ENCODE assay signal across 23 cellular contexts in the genomic region with DNA sequence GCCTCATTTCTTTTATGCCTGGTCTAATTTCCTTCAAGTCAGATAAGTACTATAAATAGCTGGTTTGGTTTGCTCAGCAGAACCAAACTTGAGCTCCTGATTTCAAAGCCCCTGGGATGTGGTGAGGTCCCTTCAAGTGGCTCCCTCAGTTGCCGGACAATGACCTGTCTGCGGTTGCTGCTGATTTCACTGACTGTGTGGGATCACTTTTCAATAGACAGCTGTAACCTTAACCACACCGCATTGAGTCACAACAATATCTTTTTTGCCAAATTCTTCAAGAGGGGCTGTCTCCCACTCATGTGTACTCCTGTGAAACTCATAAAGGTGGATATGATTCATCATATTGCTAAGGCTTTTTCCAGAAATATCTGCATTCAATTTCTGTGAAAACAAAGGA. TPM values are rescaled to one million over a fixed set of nuclear protein-coding genes. Genes with fewer than 3 reads are reported as not detected.
"Had no signal": no experiment of that assay in that cellular context is flagged by ENCODE, and none has a peak within 500 bp of the region (broad histone marks: within the 10 kb centered on the region; RNA-seq: fewer than 3 reads in every experiment).

No MANE protein-coding gene starts in this region.

- H3K27me3 ChIP-seq: cardiac muscle cell, tibial artery had no signal

- H3K9me3 Mint-ChIP-seq: activated naive CD8-positive, alpha-beta T cell treated with anti-CD3 and anti-CD28 coated beads, Interleukin-2, amount 50 U/mL, for 24 hours; activated T-helper 1 cell treated with anti-CD3 and anti-CD28 coated beads, Interleukin-12 subunit alpha, Interleukin-12 subunit beta, Interleukin-2, Interleukin-4 antibody, amounts not matched to agents 30 ng/mL and 10 ng/mL and 1 ng/mL, durations not matched to agents 14 hours and 24 hours and 36 hours; mesothelial cell of epicardium; natural killer cell; stimulated activated naive CD8-positive, alpha-beta T cell treated with anti-CD3 and anti-CD28 coated beads, Interleukin-15, Interleukin-2, amounts not matched to agents 100 ng/mL and 50 ng/mL, for 24 hours had no signal

- DNase-seq: activated CD4-positive, alpha-beta T cell treated with anti-CD3 and anti-CD28 coated beads for 1 hour; activated CD4-positive, alpha-beta T cell treated with anti-CD3 and anti-CD28 coated beads, Interleukin-2, amount 50 U/mL, for 1 hour; activated CD8-positive, alpha-beta T cell treated with anti-CD3 and anti-CD28 coated beads, Interleukin-2, amount 10 ng/mL, durations not matched to agents 7 days and 5 days; activated gamma-delta T cell; activated naive CD4-positive, alpha-beta T cell treated with anti-CD3 and anti-CD28 coated beads, Interleukin-2, amount 50 U/mL, for 16 hours; activated naive CD8-positive, alpha-beta T cell treated with anti-CD3 and anti-CD28 coated beads, Interleukin-2, amount 50 U/mL, for 24 hours; aorta; effector CD4-positive, alpha-beta T cell; erythroblast; foreskin melanocyte; immature natural killer cell; left ventricle myocardium inferior; mammary epithelial cell; natural killer cell; stimulated activated CD4-positive, alpha-beta T cell treated with anti-CD3 and anti-CD28 coated beads, Interleukin-1b, Interleukin-23, amount 100 ng/mL, for 48 hours; T-helper 1 cell; tibial artery had no signal

- H3K36me3 Mint-ChIP-seq: immature natural killer cell, mesothelial cell of epicardium, natural killer cell had no signal

- H3K4me3 Mint-ChIP-seq: activated CD8-positive, alpha-beta T cell treated with anti-CD3 and anti-CD28 coated beads, Interleukin-2, amount 10 ng/mL, durations not matched to agents 7 days and 5 days; activated naive CD8-positive, alpha-beta T cell treated with anti-CD3 and anti-CD28 coated beads, Interleukin-2, amount 50 U/mL, for 24 hours; activated T-helper 1 cell treated with anti-CD3 and anti-CD28 coated beads, Interleukin-12 subunit alpha, Interleukin-12 subunit beta, Interleukin-2, Interleukin-4 antibody, amounts not matched to agents 30 ng/mL and 10 ng/mL and 1 ng/mL, durations not matched to agents 14 hours and 24 hours and 36 hours; immature natural killer cell; mesothelial cell of epicardium; natural killer cell; stimulated activated naive CD8-positive, alpha-beta T cell treated with anti-CD3 and anti-CD28 coated beads, Interleukin-15, Interleukin-2, amounts not matched to agents 100 ng/mL and 50 ng/mL, for 24 hours had no signal

- H3K4me1 Mint-ChIP-seq: activated naive CD8-positive, alpha-beta T cell treated with anti-CD3 and anti-CD28 coated beads, Interleukin-2, amount 50 U/mL, for 24 hours; immature natural killer cell; mesothelial cell of epicardium; natural killer cell had no signal

- H3K9me3 ChIP-seq: left ventricle myocardium inferior, prostate gland, tibial artery had no signal

- H3K36me3 ChIP-seq: cardiac muscle cell, left ventricle myocardium inferior, prostate gland, tibial artery had no signal

- H3K4me3 ChIP-seq: cardiac muscle cell, left ventricle myocardium inferior, prostate gland, skin epidermis, tibial artery had no signal

- H3K4me1 ChIP-seq: left ventricle myocardium inferior, prostate gland had no signal

- H3K27ac ChIP-seq: cardiac muscle cell, left ventricle myocardium inferior, prostate gland, skin epidermis, tibial artery had no signal

- H3K27ac Mint-ChIP-seq: activated CD8-positive, alpha-beta T cell treated with anti-CD3 and anti-CD28 coated beads, Interleukin-2, amount 10 ng/mL, durations not matched to agents 7 days and 5 days; activated naive CD8-positive, alpha-beta T cell treated with anti-CD3 and anti-CD28 coated beads, Interleukin-2, amount 50 U/mL, for 24 hours; activated T-helper 1 cell treated with anti-CD3 and anti-CD28 coated beads, Interleukin-12 subunit alpha, Interleukin-12 subunit beta, Interleukin-2, Interleukin-4 antibody, amounts not matched to agents 30 ng/mL and 10 ng/mL and 1 ng/mL, durations not matched to agents 14 hours and 24 hours and 36 hours; immature natural killer cell; mesothelial cell of epicardium; natural killer cell; stimulated activated naive CD8-positive, alpha-beta T cell treated with anti-CD3 and anti-CD28 coated beads, Interleukin-15, Interleukin-2, amounts not matched to agents 100 ng/mL and 50 ng/mL, for 24 hours had no signal

- ATAC-seq: activated CD8-positive, alpha-beta T cell treated with anti-CD3 and anti-CD28 coated beads, Interleukin-2, amount 10 ng/mL, durations not matched to agents 7 days and 5 days; activated naive CD8-positive, alpha-beta T cell treated with anti-CD3 and anti-CD28 coated beads, Interleukin-2, amount 50 U/mL, for 24 hours; natural killer cell had no signal

RNA-seq across cellular contexts. Expression of gene ITGA8, which starts 23.1 kb away (rescaled TPM):
- total RNA-seq: activated CD8-positive, alpha-beta T cell treated with anti-CD3 and anti-CD28 coated beads, Interleukin-2, amount 10 ng/mL, durations not matched to agents 7 days and 5 days; activated T-helper 1 cell treated with anti-CD3 and anti-CD28 coated beads, Interleukin-12 subunit alpha, Interleukin-12 subunit beta, Interleukin-2, Interleukin-4 antibody, amounts not matched to agents 30 ng/mL and 10 ng/mL and 1 ng/mL, durations not matched to agents 14 hours and 24 hours and 36 hours; natural killer cell had no signal
- polyA plus RNA-seq: immature natural killer cell, mammary epithelial cell had no signal
